In genomic region chr11:66950113-66950535, GRCh38 we compare ENCODE assay signal across 8 cellular contexts.
DNase-seq lines count a peak whose midpoint lies in the region; ATAC-seq lines count a peak whose summit lies in the region.

No MANE protein-coding gene starts in this region.

- ATAC-seq in GM18868 (IDR thresholded peaks at IDR 0.05; ENCODE audit: unreplicated experiment), result no peak

- intact Hi-C loops in head of caudate nucleus (cut with DNase I), result no loop called here

- DNase-seq in activated naive CD4-positive, alpha-beta T cell treated with Interleukin-2 at 50 U/mL for 16 hours, result peak; percentile 19
- DNase-seq in activated naive CD4-positive, alpha-beta T cell (lab: John Stamatoyannopoulos, UW), result no peak
- DNase-seq in SW480 (ENCODE audit: low spot score), result peak; percentile 97
- peak; percentile 33 to 91 (median 73) for DNase-seq in head of caudate nucleus
- DNase-seq in stimulated activated CD4-positive, alpha-beta T cell treated with anti-CD3 and anti-CD28 coated beads, Interleukin-4, amount 100 ng/mL, for 24 hours, result peak; percentile 35
- no peak for DNase-seq in NCI-H524 (lab: John Stamatoyannopoulos, UW)
- DNase-seq in NCI-H1105 (lab: John Stamatoyannopoulos, UW), result no peak

Comparison
In these comparisons a context has a peak if more than half of its experiments do, and no peak if none do; other contexts are left out.
1. DNase-seq: peak in activated naive CD4-positive, alpha-beta T cell treated with Interleukin-2 at 50 U/mL for 16 hours (single experiment), SW480 (single experiment), head of caudate nucleus (42 of 42) and stimulated activated CD4-positive, alpha-beta T cell treated with anti-CD3 and anti-CD28 coated beads, Interleukin-4, amount 100 ng/mL, for 24 hours (single experiment); none in activated naive CD4-positive, alpha-beta T cell (0 of 4), NCI-H524 (0 of 2) and NCI-H1105 (single experiment).